8 cellular contexts compared by ENCODE assay signal in genomic region chr16:48536600-48537200, GRCh38.
DNase-seq lines count a peak whose midpoint lies in the region; ATAC-seq lines count a peak whose summit lies in the region.

No MANE protein-coding gene starts in this region.

- DNase-seq in activated naive CD4-positive, alpha-beta T cell treated with anti-CD3 and anti-CD28 coated beads, Interleukin-2, amount 50 U/mL, for 16 hours = no peak
- DNase-seq in HPDE6-E6E7 (ENCODE audit: extremely low spot score) (peak; percentile 39), HUDEP-2 (lab: John Stamatoyannopoulos, UW; ENCODE audit: unreplicated experiment in 76 of 76) (no peak), NCI-H146 treated with DMSO at 0.1 percent for 48 hours (lab: John Stamatoyannopoulos, UW; ENCODE audit: unreplicated experiment) (no peak), NCI-H524 (lab: John Stamatoyannopoulos, UW) (no peak)

- no peak overlapping the region for H3K4me3 Mint-ChIP-seq in activated naive CD4-positive, alpha-beta T cell treated with anti-CD3 and anti-CD28 coated beads, Interleukin-2, amount 50 U/mL, for 24 hours

- H3K4me1 ChIP-seq in skeletal muscle tissue (ENCODE audit: control insufficient read depth in 3 of 3, insufficient read depth in 3 of 3, low read length in 3 of 3) = peaks cover 61 to 62% (median 62%) of the 10 kb centered on the region in 3 donors

- H3K27ac ChIP-seq in skeletal muscle tissue (ENCODE audit: low read depth, low read length) = peak overlapping the region; percentile 86

- H3K4me3 ChIP-seq in skeletal muscle tissue (ENCODE audit: low read length in 3 of 3) = peak overlapping the region; percentile 38 to 60 (median 49)

- no peaks in the 10 kb centered on the region for H3K27me3 Mint-ChIP-seq in activated naive CD4-positive, alpha-beta T cell treated with anti-CD3 and anti-CD28 coated beads, Interleukin-2, amount 50 U/mL, for 24 hours

- peak overlapping the region; percentile 54 to 79 (median 59) for H3K9ac ChIP-seq in skeletal muscle tissue (ENCODE audit: low read depth in 1 of 3, low read length in 3 of 3)

- H3K4me1 Mint-ChIP-seq in activated naive CD4-positive, alpha-beta T cell treated with anti-CD3 and anti-CD28 coated beads, Interleukin-2, amount 50 U/mL, for 24 hours = peaks cover 14% of the 10 kb centered on the region

- no peaks in the 10 kb centered on the region for H3K9me3 Mint-ChIP-seq in activated naive CD4-positive, alpha-beta T cell treated with anti-CD3 and anti-CD28 coated beads, Interleukin-2, amount 50 U/mL, for 24 hours

- H3K36me3 ChIP-seq in skeletal muscle tissue (ENCODE audit: control insufficient read depth in 3 of 3, insufficient read depth in 3 of 3, low read length in 3 of 3) = peaks cover 8 to 14% (median 12%) of the 10 kb centered on the region in 3 donors

- peak; percentile 41 for ATAC-seq in esophagus mucosa

- no peaks in the 10 kb centered on the region for H3K9me3 ChIP-seq in skeletal muscle tissue (ENCODE audit: control insufficient read depth in 3 of 3, low read length in 3 of 3)

- no peaks in the 10 kb centered on the region for H3K36me3 Mint-ChIP-seq in activated naive CD4-positive, alpha-beta T cell treated with anti-CD3 and anti-CD28 coated beads, Interleukin-2, amount 50 U/mL, for 24 hours

- H3K27me3 ChIP-seq in skeletal muscle tissue (ENCODE audit: control insufficient read depth in 3 of 3, insufficient read depth in 3 of 3, low read length in 3 of 3) = no peaks in the 10 kb centered on the region

- peak overlapping the region; percentile 77 for H3K27ac Mint-ChIP-seq in activated naive CD4-positive, alpha-beta T cell treated with anti-CD3 and anti-CD28 coated beads, Interleukin-2, amount 50 U/mL, for 24 hours
